Comparison of ENCODE assay signal across 8 cellular contexts in genomic region chr4:158769175-158769831, GRCh38. TPM values are rescaled to one million over a fixed set of nuclear protein-coding genes. Genes with fewer than 3 reads are reported as not detected.
DNase-seq lines count a peak whose midpoint lies in the region; ATAC-seq and TF ChIP-seq lines count a peak whose summit lies in the region.

No MANE protein-coding gene starts in this region.

- H3K79me2 ChIP-seq in KMS-11 (ENCODE audit: insufficient read depth, low read depth): peaks cover 36% of the 10 kb centered on the region; the same call in 1 of the 2 replicates

- intact Hi-C loops in Caco-2 (cut with micrococcal nuclease; ENCODE audit: unreplicated experiment): loop anchor here (2.0 to 5.0 kb wide), 3 partner anchors 43 to 57 kb away; partner anchors contain the start of gene PPID

- no peak for TF ChIP-seq CTCF in Caco-2 (IDR thresholded peaks at IDR 0.05; ENCODE audit: insufficient read depth in 1 of 2, low read depth in 1 of 2, low read length in 1 of 2, severe bottlenecking in 1 of 2, unreplicated experiment in 1 of 2)
- TF ChIP-seq CTCF in KMS-11 (conservative IDR thresholded peaks at IDR 0.05; ENCODE audit: low read depth, low read length): no peak

- H2AFZ ChIP-seq in KMS-11 (ENCODE audit: low read depth): peak overlapping the region; percentile 94

- H3K36me3 Mint-ChIP-seq in Caco-2 (ENCODE audit: insufficient read depth, unreplicated experiment): no peaks in the 10 kb centered on the region

- no peaks in the 10 kb centered on the region for H3K27me3 ChIP-seq in Caco-2 (replicated peaks; ENCODE audit: control insufficient read depth, insufficient read depth, low read length)
- H3K27me3 ChIP-seq in KMS-11 (ENCODE audit: insufficient read depth, low read depth): no peaks in the 10 kb centered on the region; the same call in 1 of the 2 replicates

- CTCF ChIA-PET in Caco-2 (lab: Charles Lee): interaction anchor here (0.6 to 0.9 kb wide), 3 partner anchors 12 to 686 kb away, joined by 3 to 6 read pairs (median 4); no protein-coding TSS in a partner anchor

- POLR2A ChIA-PET in Caco-2 (lab: Charles Lee): interaction anchor here (1.2 kb wide), 1 partner anchor 14 kb away, joined by 5 read pairs; no protein-coding TSS in a partner anchor

- H3K9ac ChIP-seq in KMS-11: peak overlapping the region; percentile 55; the same call in 1 of the 2 replicates

- H4K20me1 ChIP-seq in KMS-11 (ENCODE audit: insufficient read depth): no peaks in the 10 kb centered on the region

- H3K4me3 Mint-ChIP-seq in Caco-2 (ENCODE audit: unreplicated experiment): peak overlapping the region; percentile 95

- peak overlapping the region; percentile 73 for H3K27ac Mint-ChIP-seq in Caco-2 (ENCODE audit: unreplicated experiment)

- H3K36me3 ChIP-seq in Caco-2 (ENCODE audit: control insufficient read depth, insufficient read depth, low read length) (no peaks in the 10 kb centered on the region), KMS-11 (ENCODE audit: insufficient read depth) (no peaks in the 10 kb centered on the region)

- H3K9me3 Mint-ChIP-seq in Caco-2 (ENCODE audit: unreplicated experiment): no peaks in the 10 kb centered on the region

- peaks cover 6% of the 10 kb centered on the region for H3K4me1 Mint-ChIP-seq in Caco-2 (ENCODE audit: low read depth, unreplicated experiment)

- H3K4me2 ChIP-seq in KMS-11: peak overlapping the region; percentile 97

- H3K4me1 ChIP-seq in Caco-2 (peaks cover 9% of the 10 kb centered on the region), KMS-11 (ENCODE audit: low read depth, poor library complexity, severe bottlenecking) (peaks cover 21% of the 10 kb centered on the region)

- no TSS peak for BruUV-seq in Caco-2 (replicated peaks; lab: Mats Ljungman, UMichigan)

- no peak overlapping the region; the same call in 1 of the 2 replicates for H3K27ac ChIP-seq in KMS-11

- no peaks in the 10 kb centered on the region for H3K9me3 ChIP-seq in Caco-2

- DNase-seq in Caco-2: peak in 1 of 2 experiments; percentile 44
- DNase-seq in activated CD4-positive, alpha-beta T cell treated with anti-CD3 and anti-CD28 coated beads, Interleukin-2, amount 50 U/mL, for 48 hours: peak; percentile 50 to 55
- peak; percentile 73 for DNase-seq in ecto neural progenitor cell (ENCODE audit: low spot score)
- DNase-seq in lung microvascular endothelial cell (ENCODE audit: low read depth in 2 of 2): peak; percentile 32 to 56
- peak; percentile 7 for DNase-seq in stimulated activated CD8-positive, alpha-beta memory T cell treated with anti-CD3 and anti-CD28 coated beads, Interleukin-4, amount 100 ng/mL, for 24 hours (ENCODE audit: low read depth)
- DNase-seq in NCI-H128 (lab: John Stamatoyannopoulos, UW; ENCODE audit: unreplicated experiment): no peak

- H3K4me3 ChIP-seq in Caco-2 (ENCODE audit: low read depth, low read length) (peak overlapping the region; percentile 90), KMS-11 (IDR thresholded peaks at IDR 0.05; ENCODE audit: insufficient read depth, low read depth, low read length) (no peak overlapping the region)

- H3K27me3 Mint-ChIP-seq in Caco-2 (ENCODE audit: insufficient read depth, unreplicated experiment): no peaks in the 10 kb centered on the region

- peak; percentile 39 for ATAC-seq in GM21723 (IDR thresholded peaks at IDR 0.05; ENCODE audit: unreplicated experiment)

RNA-seq across cellular contexts. Expression of gene FNIP2, which starts 0.5 kb away (rescaled TPM):
- total RNA-seq in Caco-2 (2022): 12.4 and 15.8 TPM in 2 replicates
- total RNA-seq in lung microvascular endothelial cell: 21.6 and 42.3 TPM in 2 replicates

RNA-seq across cellular contexts. Expression of gene PPID, which starts 46.1 kb away (rescaled TPM):
- total RNA-seq in Caco-2 (2022) (50.9 and 57.2 TPM in 2 replicates), lung microvascular endothelial cell (13.9 and 15.9 TPM in 2 replicates)
